ENCODE assay signal across 19 cellular contexts in genomic region chr2:31231571-31232287, GRCh38. TPM values are rescaled to one million over a fixed set of nuclear protein-coding genes. Genes with fewer than 3 reads are reported as not detected.
DNase-seq lines count a peak whose midpoint lies in the region; ATAC-seq lines count a peak whose summit lies in the region.
"Had no signal": no experiment of that assay in that cellular context is flagged by ENCODE, and none has a peak within 500 bp of the region (broad histone marks: within the 10 kb centered on the region; RNA-seq: fewer than 3 reads in every experiment).

No MANE protein-coding gene starts in this region.

- H2BK12ac ChIP-seq in trophoblast cell (ENCODE audit: low read length), result no peak overlapping the region

- H3K23ac ChIP-seq in trophoblast cell (ENCODE audit: low read length), result no peak overlapping the region

- no peak overlapping the region for H3K18ac ChIP-seq in trophoblast cell (ENCODE audit: low read length)

- H3K4me3 ChIP-seq in trophoblast cell (ENCODE audit: low read depth, low read length), result no peak overlapping the region

- no peak overlapping the region for H3K14ac ChIP-seq in trophoblast cell (ENCODE audit: low read length)

- no peak overlapping the region for H3K27ac ChIP-seq in trophoblast cell (ENCODE audit: low read depth, low read length)
- H3K27ac ChIP-seq: KMS-11 had no signal

- intact Hi-C loops in Right ventricle myocardium inferior (cut with DNase I), result loop anchor here (5.0 to 10.0 kb wide), 2 partner anchors 101 to 517 kb away; no protein-coding TSS in a partner anchor
- intact Hi-C loops in left ventricle myocardium superior (cut with micrococcal nuclease), result no loop called here

- H3K27me3 ChIP-seq in trophoblast cell (ENCODE audit: insufficient read depth, low read length), result no peaks in the 10 kb centered on the region

- H3K36me3 ChIP-seq in trophoblast cell (ENCODE audit: control insufficient read depth in 1 of 2, insufficient read depth in 2 of 2, low read length in 2 of 2), result no peaks in the 10 kb centered on the region

- no peak overlapping the region for H3K4me2 ChIP-seq in trophoblast cell (ENCODE audit: low read length)
- H3K4me2 ChIP-seq: KMS-11, SK-N-SH had no signal

- peaks cover 14% of the 10 kb centered on the region for H3K79me1 ChIP-seq in trophoblast cell (ENCODE audit: low read length)

- no peak overlapping the region for H4K91ac ChIP-seq in trophoblast cell (ENCODE audit: low read depth, low read length)

- no peak overlapping the region for H2AK5ac ChIP-seq in trophoblast cell (ENCODE audit: low read length)

- ATAC-seq in Right ventricle myocardium inferior (peak; percentile 55), left ventricle myocardium superior (peak; percentile 44), GM18520 (IDR thresholded peaks at IDR 0.05; ENCODE audit: unreplicated experiment) (no peak)
- ATAC-seq: HCT116 had no signal

- no CpG with 5 or more reads among the region's 15 CpGs for WGBS in trophoblast cell (ENCODE audit: extremely low coverage, insufficient coverage, insufficient read length)

- peaks cover 10 to 16% of the 10 kb centered on the region in 2 experiments for H3K4me1 ChIP-seq in trophoblast cell (ENCODE audit: control insufficient read depth in 1 of 2, insufficient read depth in 2 of 2, low read length in 2 of 2)

- no peak overlapping the region for H3K9ac ChIP-seq in trophoblast cell (ENCODE audit: low read length)
- H3K9ac ChIP-seq: KMS-11, SK-N-SH had no signal

- H2BK5ac ChIP-seq in trophoblast cell (ENCODE audit: low read depth, low read length, poor library complexity), result no peak overlapping the region

- no peak overlapping the region for H4K12ac ChIP-seq in trophoblast cell (ENCODE audit: low read depth, low read length)

- no peak overlapping the region for H3K4ac ChIP-seq in trophoblast cell (ENCODE audit: low read depth, low read length)

- H2BK120ac ChIP-seq in trophoblast cell (ENCODE audit: insufficient read depth, low read length, poor library complexity), result peak overlapping the region; percentile 25

- no peaks in the 10 kb centered on the region for H3K9me3 ChIP-seq in trophoblast cell (ENCODE audit: insufficient read depth, low read depth, low read length)
- H3K9me3 ChIP-seq: SK-N-SH had no signal

- no peak overlapping the region for H2AFZ ChIP-seq in trophoblast cell (ENCODE audit: insufficient read depth, low read length, poor library complexity)

- peaks cover 1% of the 10 kb centered on the region for H3K79me2 ChIP-seq in trophoblast cell (ENCODE audit: control insufficient read depth, insufficient read depth, low read length, poor library complexity)

- no peak overlapping the region for H4K8ac ChIP-seq in trophoblast cell (ENCODE audit: low read depth, low read length)

- DNase-seq in NCI-H82 (lab: John Stamatoyannopoulos, UW) (peak; percentile 68), Right ventricle myocardium inferior (ENCODE audit: missing footprints) (no peak), left ventricle myocardium superior (peak; percentile 74), trophoblast cell (peak in 1 of 2 donors; percentile 34), C1 segment of cervical spinal cord (lab: John Stamatoyannopoulos, UW) (no peak), NCI-H2029 (lab: John Stamatoyannopoulos, UW) (no peak)
- DNase-seq: GOT3, NCI-H1105, NCI-H146, NCI-H2081, NCI-H2171, NCI-H345, OCI-M1, SHP77 treated with DMSO at 0.1 percent for 48 hours, SK-N-SH had no signal

RNA-seq across cellular contexts. Expression of gene EHD3, which starts 2.2 kb away (rescaled TPM):
- total RNA-seq in Right ventricle myocardium inferior (27.9 TPM), left ventricle myocardium superior (32.4 TPM)
- 26.5 and 29.5 TPM in 2 replicates for polyA plus RNA-seq in trophoblast cell (2013)

RNA-seq across cellular contexts. Expression of gene CAPN14, which starts 14.4 kb away (rescaled TPM):
- 0.35 TPM for total RNA-seq in Right ventricle myocardium inferior
- total RNA-seq in left ventricle myocardium superior, result 0.42 TPM
- polyA plus RNA-seq in trophoblast cell (2013), result 0.64 and 0.81 TPM in 2 replicates
- polyA plus RNA-seq: CD14-positive monocyte had no signal

Comparison
In these comparisons a context has a peak if more than half of its experiments do, and no peak if none do; other contexts are left out.
1. DNase-seq: peak in NCI-H82 (single experiment) and left ventricle myocardium superior (single experiment); none in Right ventricle myocardium inferior (single experiment), C1 segment of cervical spinal cord (0 of 14) and NCI-H2029 (single experiment).